In the genomic region with DNA sequence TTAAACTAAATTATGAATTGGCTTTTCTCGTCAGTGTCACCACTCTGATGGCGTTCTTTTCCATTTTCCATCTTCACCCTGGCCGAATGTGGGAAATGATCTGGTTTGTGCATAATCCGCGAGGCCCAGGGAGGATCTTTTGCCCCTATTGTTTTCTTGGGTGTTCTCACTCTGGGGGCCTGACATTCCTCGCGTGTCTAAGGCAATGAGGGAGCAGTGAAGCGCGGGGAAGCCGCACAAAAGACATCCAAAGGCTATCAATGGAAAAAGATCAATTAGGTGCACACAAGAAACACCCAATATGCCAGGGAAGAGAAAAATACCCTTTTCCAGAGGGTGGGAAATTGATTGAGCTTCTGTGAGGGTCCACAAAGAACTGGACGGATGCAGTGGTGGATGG, we compare ENCODE assay signal across 8 cellular contexts. TPM values are rescaled to one million over a fixed set of nuclear protein-coding genes. Genes with fewer than 3 reads are reported as not detected.
DNase-seq lines count a peak whose midpoint lies in the region; ATAC-seq and TF ChIP-seq lines count a peak whose summit lies in the region.

No MANE protein-coding gene starts in this region.

- peaks cover 10 to 37% (median 17%) of the 10 kb centered on the region in 10 experiments for H3K4me1 ChIP-seq in BLaER1 treated with 17β-estradiol and CSF1 and Interleukin-3, amounts not matched to agents 10 nM and 100 nM
- peaks cover 22% of the 10 kb centered on the region for H3K4me1 ChIP-seq in ectodermal cell (ENCODE audit: control insufficient read depth, insufficient read depth, low read length)

- peaks cover 60% of the 10 kb centered on the region for H3K27me3 Mint-ChIP-seq in nephron progenitor cell (ENCODE audit: low read depth, poor library complexity)

- peak overlapping the region; percentile 79 to 97 (median 95) for H3K4me2 ChIP-seq in BLaER1 treated with 17β-estradiol and CSF1 and Interleukin-3, amounts not matched to agents 10 nM and 100 nM

- peaks cover 38% of the 10 kb centered on the region for H3K4me1 Mint-ChIP-seq in nephron progenitor cell

- 13 to 15% methylated on average over 11 of the region's 11 CpGs for WGBS in ectodermal cell, 2 experiments

- peak overlapping the region; percentile 86 for H3K4me3 Mint-ChIP-seq in nephron progenitor cell

- peak overlapping the region; percentile 74 to 84 (median 81); a peak in 21 of 22 replicates for H3K9ac ChIP-seq in BLaER1 treated with 17β-estradiol and CSF1 and Interleukin-3, amounts not matched to agents 10 nM and 100 nM

- ATAC-seq in HG03378 (IDR thresholded peaks at IDR 0.05; ENCODE audit: unreplicated experiment) (no peak), left lobe of liver (no peak)

- peak overlapping the region in 7 of 11 experiments; percentile 58 to 77 (median 68); a peak in 10 of 22 replicates for H3K27ac ChIP-seq in BLaER1 treated with 17β-estradiol and CSF1 and Interleukin-3, amounts not matched to agents 10 nM and 100 nM
- peak overlapping the region; percentile 80 for H3K27ac ChIP-seq in ectodermal cell (ENCODE audit: insufficient read depth, low read depth, low read length, poor library complexity, severe bottlenecking)

- no peaks in the 10 kb centered on the region for H3K36me3 ChIP-seq in BLaER1 treated with 17β-estradiol and CSF1 and Interleukin-3, amounts not matched to agents 10 nM and 100 nM
- H3K36me3 ChIP-seq in ectodermal cell (ENCODE audit: control insufficient read depth, insufficient read depth, low read length), result no peaks in the 10 kb centered on the region

- H3K27me3 ChIP-seq in BLaER1 treated with 17β-estradiol and CSF1 and Interleukin-3, amounts not matched to agents 10 nM and 100 nM, result peaks cover 16 to 57% (median 54%) of the 10 kb centered on the region in 11 experiments; a peak in 21 of 22 replicates
- no peaks in the 10 kb centered on the region for H3K27me3 ChIP-seq in ectodermal cell (ENCODE audit: control insufficient read depth, insufficient read depth, low read length, poor library complexity, severe bottlenecking)

- H3K36me3 Mint-ChIP-seq in nephron progenitor cell (ENCODE audit: low read depth), result no peaks in the 10 kb centered on the region

- DNase-seq in NCI-H146 (lab: John Stamatoyannopoulos, UW) (peak; percentile 55), nephron progenitor cell (peak; percentile 32), NCI-H1694 treated with DMSO at 0.1 percent for 48 hours (lab: John Stamatoyannopoulos, UW) (no peak), SW 1271 (lab: John Stamatoyannopoulos, UW) (no peak), left lobe of liver (ENCODE audit: low spot score) (no peak)

- H4K20me1 ChIP-seq in BLaER1 treated with 17β-estradiol and CSF1 and Interleukin-3, amounts not matched to agents 10 nM and 100 nM, result peaks cover 0 to 21% (median 0%) of the 10 kb centered on the region in 11 experiments; a peak in 4 of 22 replicates

- no peaks in the 10 kb centered on the region for H3K9me3 ChIP-seq in BLaER1 treated with 17β-estradiol and CSF1 and Interleukin-3, amounts not matched to agents 10 nM and 100 nM (replicated peaks in 1 of 11)
- H3K9me3 ChIP-seq in ectodermal cell (ENCODE audit: control insufficient read depth, low read length), result no peaks in the 10 kb centered on the region

- no peak for TF ChIP-seq CTCF in nephron progenitor cell (IDR thresholded peaks at IDR 0.05)

- peak overlapping the region; percentile 83 for H3K27ac Mint-ChIP-seq in nephron progenitor cell

- peak overlapping the region; percentile 74 to 92 (median 78) for H3K4me3 ChIP-seq in BLaER1 treated with 17β-estradiol and CSF1 and Interleukin-3, amounts not matched to agents 10 nM and 100 nM
- H3K4me3 ChIP-seq in ectodermal cell (ENCODE audit: insufficient read depth, low read depth, low read length), result peak overlapping the region; percentile 60

- no peaks in the 10 kb centered on the region for H3K9me3 Mint-ChIP-seq in nephron progenitor cell

RNA-seq across cellular contexts. Expression of a gene that starts 1.0 kb away (rescaled TPM):
- 61.7 TPM for polyA plus RNA-seq in ectodermal cell (2013, experiment 1 of 4)
- polyA plus RNA-seq in ectodermal cell (2013, experiment 2 of 4), result 59.2 TPM
- 40.3 TPM for polyA plus RNA-seq in ectodermal cell (2013, experiment 3 of 4)
- 48.1 TPM for polyA plus RNA-seq in ectodermal cell (2013, experiment 4 of 4)
- 19.6 TPM for total RNA-seq in left lobe of liver

Comparison
In these comparisons a context has a peak if more than half of its experiments do, and no peak if none do; other contexts are left out.
1. DNase-seq: peak in NCI-H146 (single experiment) and nephron progenitor cell (single experiment); none in NCI-H1694 treated with DMSO at 0.1 percent for 48 hours (single experiment), SW 1271 (0 of 2) and left lobe of liver (single experiment).